Comparison of ENCODE assay signal across 4 cellular contexts in genomic region chr15:98331676-98332075, GRCh38.
"Had no signal": no experiment of that assay in that cellular context is flagged by ENCODE, and none has a peak within 500 bp of the region (broad histone marks: within the 10 kb centered on the region; RNA-seq: fewer than 3 reads in every experiment).

No MANE protein-coding gene starts in this region.

- H3K9me3 Mint-ChIP-seq: IgD-negative memory B cell had no signal

- H3K4me3 Mint-ChIP-seq: IgD-negative memory B cell had no signal

- H3K27ac ChIP-seq: HL-60 had no signal

- H3K36me3 Mint-ChIP-seq: IgD-negative memory B cell had no signal

- H3K27ac Mint-ChIP-seq: IgD-negative memory B cell had no signal

- DNase-seq: IMR-90 had no signal

- H3K4me3 ChIP-seq: K562 had no signal
